Comparison of ENCODE assay signal across 8 cellular contexts in genomic region chr19:45444318-45445041, GRCh38. TPM values are rescaled to one million over a fixed set of nuclear protein-coding genes. Genes with fewer than 3 reads are reported as not detected.
DNase-seq lines count a peak whose midpoint lies in the region; ATAC-seq and TF ChIP-seq lines count a peak whose summit lies in the region.

No MANE protein-coding gene starts in this region.

- H3K27me3 ChIP-seq in KMS-11 (ENCODE audit: insufficient read depth, low read depth) (no peaks in the 10 kb centered on the region), aorta (ENCODE audit: control insufficient read depth in 1 of 2, insufficient read depth in 2 of 2, low read length in 1 of 2) (no peaks in the 10 kb centered on the region)

- in situ Hi-C loops in GM18951 (cut with MboI; ENCODE audit: low sequenced_read_pairs, unreplicated experiment): loop anchor here (5.0 kb wide), 1 partner anchor 33 kb away; no protein-coding TSS in a partner anchor

- H3K27ac ChIP-seq in KMS-11: peak overlapping the region; percentile 69
- peak overlapping the region; percentile 78 to 88 for H3K27ac ChIP-seq in aorta (ENCODE audit: low read depth in 1 of 2, low read length in 2 of 2)

- peak overlapping the region; percentile 26 for H3K4me3 ChIP-seq in AG10803 (ENCODE audit: low read length)
- H3K4me3 ChIP-seq in KMS-11 (IDR thresholded peaks at IDR 0.05; ENCODE audit: insufficient read depth, low read depth, low read length): no peak overlapping the region
- H3K4me3 ChIP-seq in aorta (ENCODE audit: low read length in 2 of 2): no peak overlapping the region

- H2AFZ ChIP-seq in KMS-11 (ENCODE audit: low read depth): peak overlapping the region; percentile 74; the same call in 1 of the 2 replicates

- WGBS in aorta, 2 donors: 13 to 17% methylated on average over 35 to 47 of the region's 47 CpGs

- ATAC-seq in left ventricle myocardium superior: peak; percentile 81
- peak; percentile 84 for ATAC-seq in aorta (ENCODE audit: low FRiP score)

- TF ChIP-seq CTCF in AG10803 (conservative IDR thresholded peaks at IDR 0.05; ENCODE audit: low read length) (no peak), KMS-11 (conservative IDR thresholded peaks at IDR 0.05; ENCODE audit: low read depth, low read length) (no peak)

- H3K9ac ChIP-seq in KMS-11: peak overlapping the region; percentile 61; the same call in 1 of the 2 replicates

- H4K20me1 ChIP-seq in KMS-11 (ENCODE audit: insufficient read depth): no peaks in the 10 kb centered on the region

- intact Hi-C loops in left ventricle myocardium superior (cut with micrococcal nuclease) (no loop called here), posterior vena cava (cut with DNase I) (no loop called here), aorta (cut with DNase I) (no loop called here)

- no peaks in the 10 kb centered on the region for H3K36me3 ChIP-seq in KMS-11 (ENCODE audit: insufficient read depth)
- H3K36me3 ChIP-seq in aorta (ENCODE audit: control insufficient read depth in 1 of 2, insufficient read depth in 2 of 2, low read length in 1 of 2): no peaks in the 10 kb centered on the region

- H3K9me3 ChIP-seq in aorta (ENCODE audit: control insufficient read depth, low read length): no peaks in the 10 kb centered on the region

- DNase-seq in AG10803 (ENCODE audit: low read depth): peak; percentile 85
- peak; percentile 61 to 82 (median 65) for DNase-seq in T-helper 2 cell
- peak in 53 of 58 donors; percentile 24 to 95 (median 74) for DNase-seq in anterior cingulate cortex (lab: John Stamatoyannopoulos, UW)
- peak; percentile 99 for DNase-seq in left ventricle myocardium superior
- peak; percentile 98 for DNase-seq in posterior vena cava (ENCODE audit: low spot score)
- DNase-seq in aorta: peak; percentile 97 to 99

- H3K79me2 ChIP-seq in KMS-11 (ENCODE audit: insufficient read depth, low read depth): no peaks in the 10 kb centered on the region

- H3K4me2 ChIP-seq in KMS-11: peak overlapping the region; percentile 99

- H3K4me1 ChIP-seq in KMS-11 (ENCODE audit: low read depth, poor library complexity, severe bottlenecking): peaks cover 48% of the 10 kb centered on the region
- H3K4me1 ChIP-seq in aorta (ENCODE audit: control insufficient read depth in 1 of 2, insufficient read depth in 2 of 2, low read length in 2 of 2): no peaks in the 10 kb centered on the region

- TF ChIP-seq POLR2A in GM18951 (IDR thresholded peaks at IDR 0.05; ENCODE audit: extremely low read depth, insufficient read depth, insufficient read length): peak; percentile 58

RNA-seq across cellular contexts. Expression of gene ERCC1, which starts 20.8 kb away (rescaled TPM):
- 150 TPM for total RNA-seq in left ventricle myocardium superior
- total RNA-seq in posterior vena cava: 10 to 100 TPM; 65.0 to 68.4 TPM
- 10 to 100 TPM; 61.4 to 69.9 TPM for total RNA-seq in aorta
- polyA plus RNA-seq in aorta: 10 to 100 TPM; 44.5 to 81.7 TPM

RNA-seq across cellular contexts. Expression of gene FOSB, which starts 23.3 kb away (rescaled TPM):
- 0.79 TPM for total RNA-seq in left ventricle myocardium superior
- total RNA-seq in posterior vena cava: 10 to 100 TPM; 33.2 to 73.0 TPM
- 100 to 1,000 TPM in 1 of 2 donors, 1 to 10 TPM in 1; 3.1 to 754 TPM for total RNA-seq in aorta
- polyA plus RNA-seq in aorta: 100 to 1,000 TPM in 1 of 2 donors, 10 to 100 TPM in 1; 18.4 to 105 TPM

RNA-seq across cellular contexts. Expression of gene POLR1G, which starts 38.0 kb away (rescaled TPM):
- 7.0 TPM for total RNA-seq in left ventricle myocardium superior
- 1 to 10 TPM; 4.2 to 4.8 TPM for total RNA-seq in posterior vena cava
- total RNA-seq in aorta: 1 to 10 TPM; 3.5 to 3.9 TPM
- 1 to 10 TPM; 1.9 to 3.6 TPM for polyA plus RNA-seq in aorta

RNA-seq across cellular contexts. Expression of gene PPP1R13L, which starts 39.6 kb away (rescaled TPM):
- 222 TPM for total RNA-seq in left ventricle myocardium superior
- total RNA-seq in posterior vena cava: 10 to 100 TPM; 20.1 to 31.2 TPM
- total RNA-seq in aorta: 10 to 100 TPM; 64.2 to 76.5 TPM
- 100 to 1,000 TPM in 1 of 2 donors, 10 to 100 TPM in 1; 11.1 to 153 TPM for polyA plus RNA-seq in aorta

RNA-seq across cellular contexts. Expression of gene RTN2, which starts 52.4 kb away (rescaled TPM):
- total RNA-seq in left ventricle myocardium superior (29.8 TPM), posterior vena cava (10 to 100 TPM in 1 of 2 donors, 1 to 10 TPM in 1; 9.4 to 14.5 TPM), aorta (10 to 100 TPM in 1 of 2 donors, 1 to 10 TPM in 1; 8.1 to 11.6 TPM)
- polyA plus RNA-seq in aorta: 10 to 100 TPM in 1 of 2 donors, 1 to 10 TPM in 1; 7.0 to 13.1 TPM
